Comparison of ENCODE assay signal across 1 cellular context in the genomic region with DNA sequence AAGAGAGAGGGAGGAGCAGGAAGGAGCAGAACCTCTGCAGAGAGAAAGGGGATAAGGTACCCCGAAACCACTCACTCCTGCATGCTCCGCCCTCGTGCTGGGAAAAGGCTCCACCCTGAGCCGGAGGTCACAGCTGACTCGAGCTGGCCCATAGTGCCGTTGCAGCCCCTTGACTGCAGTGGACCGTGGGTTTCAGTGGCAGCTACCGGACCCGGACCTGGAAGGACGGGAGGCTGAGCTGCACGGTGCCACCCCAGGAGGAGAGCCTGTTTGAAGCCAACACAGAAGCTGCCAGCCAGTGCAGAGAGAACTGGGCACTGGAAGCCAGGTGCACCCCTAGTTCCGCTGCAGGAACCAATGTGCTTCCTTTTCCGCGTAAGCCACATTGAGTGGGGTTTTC.
TF ChIP-seq lines count a peak whose summit lies in the region.

No MANE protein-coding gene starts in this region.

TF ChIP-seq in K562, 482 proteins besides CTCF, POLR2A, EP300 and RAD21:
- TF ChIP-seq, protein P1, sequence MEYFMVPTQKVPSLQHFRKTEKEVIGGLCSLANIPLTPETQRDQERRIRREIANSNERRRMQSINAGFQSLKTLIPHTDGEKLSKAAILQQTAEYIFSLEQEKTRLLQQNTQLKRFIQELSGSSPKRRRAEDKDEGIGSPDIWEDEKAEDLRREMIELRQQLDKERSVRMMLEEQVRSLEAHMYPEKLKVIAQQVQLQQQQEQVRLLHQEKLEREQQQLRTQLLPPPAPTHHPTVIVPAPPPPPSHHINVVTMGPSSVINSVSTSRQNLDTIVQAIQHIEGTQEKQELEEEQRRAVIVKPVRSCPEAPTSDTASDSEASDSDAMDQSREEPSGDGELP (CRISPR knock-in tag; IDR thresholded peaks at IDR 0.05; ENCODE audit: borderline replicate concordance): peak; percentile 35; the same call in 1 of the 2 replicates
- TF ChIP-seq CHAMP1 (IDR thresholded peaks at IDR 0.05): no peak
